ENCODE assay signal across 1 cellular context in the genomic region with DNA sequence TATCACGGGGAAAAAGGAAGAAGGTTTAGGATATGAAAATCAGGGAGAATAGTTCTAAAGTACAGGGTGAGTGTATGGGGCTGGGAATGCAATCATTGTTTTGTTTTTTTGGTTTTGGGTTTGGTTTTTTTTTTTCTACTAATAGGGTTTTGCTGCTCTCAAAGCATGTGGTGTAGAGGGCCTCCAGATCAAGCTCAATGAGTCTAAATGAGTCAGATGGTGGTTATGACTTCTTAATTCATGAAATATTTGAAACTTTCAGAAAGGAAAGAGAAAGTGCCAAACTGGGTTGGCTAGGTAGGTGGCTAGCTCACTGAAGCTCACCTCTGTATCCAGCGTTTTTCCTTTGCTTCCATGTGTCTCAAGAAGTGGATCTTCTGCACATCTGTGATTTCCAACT.
TF ChIP-seq lines count a peak whose summit lies in the region.

No MANE protein-coding gene starts in this region.

TF ChIP-seq in IMR-90, 13 proteins besides CTCF, POLR2A, EP300 and RAD21:
- TF ChIP-seq NFE2L2 (IDR thresholded peaks at IDR 0.05; ENCODE audit: low read depth, low read length) (no peak), BHLHE40 (IDR thresholded peaks at IDR 0.05; ENCODE audit: low read depth, low read length) (no peak), SMC3 (IDR thresholded peaks at IDR 0.05; ENCODE audit: low read depth, low read length) (no peak), MAZ (IDR thresholded peaks at IDR 0.05; ENCODE audit: borderline replicate concordance, low read depth, low read length) (no peak), RFX5 (IDR thresholded peaks at IDR 0.05; ENCODE audit: low read depth, low read length) (no peak), ELK1 (IDR thresholded peaks at IDR 0.05; ENCODE audit: borderline replicate concordance, low read depth, low read length) (no peak), FOS (IDR thresholded peaks at IDR 0.05; ENCODE audit: low read depth, low read length) (no peak), RCOR1 (IDR thresholded peaks at IDR 0.05; ENCODE audit: insufficient replicate concordance, low read length) (no peak), MXI1 (IDR thresholded peaks at IDR 0.05; ENCODE audit: borderline replicate concordance, low read depth, low read length) (no peak), MAFK (IDR thresholded peaks at IDR 0.05; ENCODE audit: low read depth, low read length) (no peak)
